Comparison of ENCODE assay signal across 11 cellular contexts in genomic region chr1:27427329-27427728, GRCh38. TPM values are rescaled to one million over a fixed set of nuclear protein-coding genes. Genes with fewer than 3 reads are reported as not detected.
DNase-seq lines count a peak whose midpoint lies in the region; ATAC-seq, FAIRE-seq and TF ChIP-seq lines count a peak whose summit lies in the region.
"Had no signal": no experiment of that assay in that cellular context is flagged by ENCODE, and none has a peak within 500 bp of the region (broad histone marks: within the 10 kb centered on the region; RNA-seq: fewer than 3 reads in every experiment).

No MANE protein-coding gene starts in this region.

- no peak for ATAC-seq in activated CD8-positive, alpha-beta T cell treated with anti-CD3 and anti-CD28 coated beads for 36 hours
- no peak for ATAC-seq in activated CD8-positive, alpha-beta T cell treated with anti-CD3 and anti-CD28 coated beads, Interleukin-2, amount 10 ng/mL, durations not matched to agents 7 days and 5 days
- peak; percentile 37 for ATAC-seq in GM12878
- ATAC-seq in mucosa of descending colon, result peak; percentile 17
- no peak for ATAC-seq in GM18517 (IDR thresholded peaks at IDR 0.05; ENCODE audit: unreplicated experiment)
- ATAC-seq: activated CD4-positive, CD25-positive, alpha-beta regulatory T cell treated with anti-CD3 and anti-CD28 coated beads, Interleukin-2, amount 50 U/mL, for 24 hours; foreskin keratinocyte had no signal

- in situ Hi-C loops in GM12878 (cut with MboI), result no loop called here

- 94% methylated on average over 2 of the region's 2 CpGs for WGBS in GM12878 (ENCODE audit: insufficient coverage, insufficient replicate concordance, low lambda C conversion rate, missing lambda C conversion rate)

- H4K20me1 ChIP-seq in GM12878 (ENCODE audit: control insufficient read depth, insufficient read depth), result no peaks in the 10 kb centered on the region

- peaks cover 37% of the 10 kb centered on the region for H3K36me3 Mint-ChIP-seq in activated CD8-positive, alpha-beta T cell treated with anti-CD3 and anti-CD28 coated beads for 36 hours (ENCODE audit: low read depth)
- H3K36me3 Mint-ChIP-seq in activated CD8-positive, alpha-beta T cell treated with anti-CD3 and anti-CD28 coated beads, Interleukin-2, amount 10 ng/mL, durations not matched to agents 7 days and 5 days (ENCODE audit: low read depth), result peaks cover 44% of the 10 kb centered on the region

- POLR2A ChIA-PET in activated CD8-positive, alpha-beta T cell treated with anti-CD3 and anti-CD28 coated beads for 36 hours (lab: Charles Lee), result interaction anchor here (1.6 kb wide), 1 partner anchor 57 kb away, joined by 8 read pairs; no protein-coding TSS in a partner anchor
- POLR2A ChIA-PET in activated CD8-positive, alpha-beta T cell treated with anti-CD3 and anti-CD28 coated beads, Interleukin-2, amount 10 ng/mL, durations not matched to agents 7 days and 5 days (lab: Charles Lee), result no interaction called here
- POLR2A ChIA-PET in GM12878 (lab: Charles Lee), result interaction anchor here (1.1 to 5.4 kb wide), 8 partner anchors 8 to 63 kb away, joined by 3 to 43 read pairs (median 4); partner anchors contain the start of gene WASF2

- no peak for TF ChIP-seq EP300 in GM12878 (IDR thresholded peaks at IDR 0.05; ENCODE audit: borderline replicate concordance in 1 of 2, control insufficient read depth in 1 of 2, low read depth in 2 of 2, low read length in 2 of 2)

- no peak overlapping the region for H2AFZ ChIP-seq in GM12878 (ENCODE audit: control insufficient read depth, low read depth, low read length)

- no TSS peak for BruUV-seq in GM12878 (replicated peaks; lab: Mats Ljungman, UMichigan)

- no peak overlapping the region for H3K4me3 ChIP-seq in GM12878
- H3K4me3 ChIP-seq in mucosa of descending colon, result no peak overlapping the region
- H3K4me3 ChIP-seq in tibial artery, result peak overlapping the region; percentile 45 to 51

- no peaks in the 10 kb centered on the region for H3K9me3 Mint-ChIP-seq in activated CD8-positive, alpha-beta T cell treated with anti-CD3 and anti-CD28 coated beads for 36 hours
- H3K9me3 Mint-ChIP-seq in activated CD8-positive, alpha-beta T cell treated with anti-CD3 and anti-CD28 coated beads, Interleukin-2, amount 10 ng/mL, durations not matched to agents 7 days and 5 days (ENCODE audit: insufficient read depth), result no peaks in the 10 kb centered on the region

- H3K36me3 ChIP-seq in GM12878 (ENCODE audit: control insufficient read depth in 2 of 2, insufficient read depth in 2 of 2, low read length in 1 of 2), result peaks cover 8 to 28% of the 10 kb centered on the region in 2 experiments
- no peaks in the 10 kb centered on the region for H3K36me3 ChIP-seq in mucosa of descending colon (ENCODE audit: low read depth)
- peaks cover 0 to 16% (median 7%) of the 10 kb centered on the region in 3 donors for H3K36me3 ChIP-seq in tibial artery

- intact Hi-C loops in activated CD8-positive, alpha-beta T cell treated with anti-CD3 and anti-CD28 coated beads for 36 hours (cut with micrococcal nuclease), result no loop called here
- intact Hi-C loops in GM12878 (cut with micrococcal nuclease; ENCODE audit: unreplicated experiment) (no loop called here), mucosa of descending colon (cut with DNase I, micrococcal nuclease) (no loop called here), tibial artery (cut with DNase I; ENCODE audit: low total_unique reads) (no loop called here)

- no peak overlapping the region for H3K4me3 Mint-ChIP-seq in activated CD8-positive, alpha-beta T cell treated with anti-CD3 and anti-CD28 coated beads for 36 hours
- H3K4me3 Mint-ChIP-seq in activated CD8-positive, alpha-beta T cell treated with anti-CD3 and anti-CD28 coated beads, Interleukin-2, amount 10 ng/mL, durations not matched to agents 7 days and 5 days, result no peak overlapping the region

- FAIRE-seq in GM12878 (lab: Jason Lieb, UNC), result no peak

- peaks cover 50% of the 10 kb centered on the region for H3K4me1 ChIP-seq in GM12878 (ENCODE audit: control insufficient read depth, insufficient read depth, low read length)
- peaks cover 21% of the 10 kb centered on the region for H3K4me1 ChIP-seq in mucosa of descending colon (ENCODE audit: low read depth)
- H3K4me1 ChIP-seq in tibial artery, result peaks cover 0 to 98% (median 66%) of the 10 kb centered on the region in 4 donors

- H3K79me2 ChIP-seq in GM12878 (ENCODE audit: control insufficient read depth, insufficient read depth, low read length), result peaks cover 65% of the 10 kb centered on the region

- no peak for DNase-seq in activated CD8-positive, alpha-beta T cell treated with anti-CD3 and anti-CD28 coated beads for 36 hours
- no peak for DNase-seq in activated CD8-positive, alpha-beta T cell treated with anti-CD3 and anti-CD28 coated beads, Interleukin-2, amount 10 ng/mL, durations not matched to agents 7 days and 5 days
- DNase-seq in GM12878 (ENCODE audit: low read depth, low spot score) (no peak), mucosa of descending colon (no peak), tibial artery (no peak), iPS-NIHi11 (ENCODE audit: low spot score) (no peak), activated gamma-delta T cell treated with Interleukin-2 at 50 U/mL for 16 hours (no peak)
- DNase-seq: foreskin keratinocyte, OCI-M1 had no signal

- no peak overlapping the region for H3K9ac ChIP-seq in GM12878 (ENCODE audit: control insufficient read depth, insufficient read depth, low read length)

- no peak for TF ChIP-seq POLR2A in GM12878 (IDR thresholded peaks at IDR 0.05; ENCODE audit: low read depth, low read length)

- H3K27me3 ChIP-seq in GM12878 (replicated peaks in 1 of 2; ENCODE audit: control insufficient read depth in 2 of 2, insufficient read depth in 2 of 2, low read length in 1 of 2) (no peaks in the 10 kb centered on the region), tibial artery (no peaks in the 10 kb centered on the region)
- H3K27me3 ChIP-seq: foreskin keratinocyte had no signal

- H3K27ac Mint-ChIP-seq in activated CD8-positive, alpha-beta T cell treated with anti-CD3 and anti-CD28 coated beads for 36 hours, result peak overlapping the region; percentile 70
- H3K27ac Mint-ChIP-seq in activated CD8-positive, alpha-beta T cell treated with anti-CD3 and anti-CD28 coated beads, Interleukin-2, amount 10 ng/mL, durations not matched to agents 7 days and 5 days, result no peak overlapping the region

- RAD21 ChIA-PET in GM12878 (lab: Charles Lee; ENCODE audit: unreplicated experiment), result interaction anchor here (1.0 to 6.3 kb wide), 4 partner anchors 10 to 130 kb away, joined by 4 to 47 read pairs (median 6); no protein-coding TSS in a partner anchor

- CTCF ChIA-PET in activated CD8-positive, alpha-beta T cell treated with anti-CD3 and anti-CD28 coated beads for 36 hours (lab: Charles Lee), result interaction anchor here (1.2 to 3.9 kb wide), 5 partner anchors 11 to 236 kb away, joined by 3 to 14 read pairs (median 4); no protein-coding TSS in a partner anchor
- CTCF ChIA-PET in activated CD8-positive, alpha-beta T cell treated with anti-CD3 and anti-CD28 coated beads, Interleukin-2, amount 10 ng/mL, durations not matched to agents 7 days and 5 days (lab: Charles Lee), result interaction anchor here (0.9 to 4.6 kb wide), 8 partner anchors 9 to 236 kb away, joined by 3 to 22 read pairs (median 5); no protein-coding TSS in a partner anchor
- CTCF ChIA-PET in GM12878 (lab: Yijun Ruan, JAX), result interaction anchor here (0.7 to 18.9 kb wide), 7 partner anchors 11 to 171 kb away, joined by 3 to 240 read pairs (median 3); no protein-coding TSS in a partner anchor

- H3K9me3 ChIP-seq in GM12878 (replicated peaks; ENCODE audit: control insufficient read depth, insufficient read depth, low read length) (no peaks in the 10 kb centered on the region), mucosa of descending colon (no peaks in the 10 kb centered on the region), tibial artery (no peaks in the 10 kb centered on the region)

- no peak for TF ChIP-seq RAD21 in GM12878 (IDR thresholded peaks at IDR 0.05; ENCODE audit: insufficient read depth, low read depth, low read length)

- peak overlapping the region; percentile 63 for H3K27ac ChIP-seq in GM12878 (ENCODE audit: control insufficient read depth, insufficient read depth)
- H3K27ac ChIP-seq in tibial artery, result peak overlapping the region; percentile 86 to 89
- H3K27ac ChIP-seq: foreskin keratinocyte had no signal

- H3K4me1 Mint-ChIP-seq in activated CD8-positive, alpha-beta T cell treated with anti-CD3 and anti-CD28 coated beads for 36 hours (ENCODE audit: low read depth), result peaks cover 75% of the 10 kb centered on the region
- H3K4me1 Mint-ChIP-seq in activated CD8-positive, alpha-beta T cell treated with anti-CD3 and anti-CD28 coated beads, Interleukin-2, amount 10 ng/mL, durations not matched to agents 7 days and 5 days (ENCODE audit: low read depth), result peaks cover 58% of the 10 kb centered on the region

- SMC1A ChIA-PET in GM12878 (lab: Charles Lee; ENCODE audit: uncharacterized antibody, unreplicated experiment), result interaction anchor here (1.6 to 22.2 kb wide), 8 partner anchors 7 to 81 kb away, joined by 3 to 470 read pairs (median 6); no protein-coding TSS in a partner anchor

- H3K4me2 ChIP-seq in GM12878 (ENCODE audit: control insufficient read depth, insufficient read depth), result peak overlapping the region; percentile 56; the same call in 1 of the 2 replicates

- no peak for TF ChIP-seq CTCF in activated CD8-positive, alpha-beta T cell treated with anti-CD3 and anti-CD28 coated beads for 36 hours (IDR thresholded peaks at IDR 0.05)
- TF ChIP-seq CTCF in GM12878 (IDR thresholded peaks at IDR 0.05 in 2 of 3, conservative IDR thresholded peaks at IDR 0.05 in 1 of 3; ENCODE audit: control insufficient read depth in 2 of 3, extremely low read depth in 1 of 3, insufficient read depth in 1 of 3, low read depth in 3 of 3, low read length in 3 of 3) (no peak), mucosa of descending colon (IDR thresholded peaks at IDR 0.05) (no peak), tibial artery (IDR thresholded peaks at IDR 0.05) (no peak)

- no peaks in the 10 kb centered on the region for H3K27me3 Mint-ChIP-seq in activated CD8-positive, alpha-beta T cell treated with anti-CD3 and anti-CD28 coated beads for 36 hours
- H3K27me3 Mint-ChIP-seq in activated CD8-positive, alpha-beta T cell treated with anti-CD3 and anti-CD28 coated beads, Interleukin-2, amount 10 ng/mL, durations not matched to agents 7 days and 5 days (ENCODE audit: low read depth), result no peaks in the 10 kb centered on the region

RNA-seq across cellular contexts. Expression of gene GPR3, which starts 34.9 kb away (rescaled TPM):
- total RNA-seq in activated CD8-positive, alpha-beta T cell treated with anti-CD3 and anti-CD28 coated beads for 36 hours, result 1 to 10 TPM; 1.1 to 1.7 TPM
- total RNA-seq in activated CD8-positive, alpha-beta T cell treated with anti-CD3 and anti-CD28 coated beads, Interleukin-2, amount 10 ng/mL, durations not matched to agents 7 days and 5 days, result under 1 TPM; 0.47 to 0.66 TPM
- 0.37 and 0.69 TPM in 2 replicates for total RNA-seq in GM12878 (2013; cell fraction: nucleolus; rRNA removed)
- 0.16 and 0.45 TPM in 2 replicates for total RNA-seq in GM12878 (2014; rRNA removed)
- total RNA-seq in GM12878 (2014; rRNA removed; fragmentation: Illumina TruSeq; extraction: Trizol), result 0.14 TPM in 1 of 2 replicates, not detected in the other
- total RNA-seq in GM12878 (2021), result 0.33 and 0.56 TPM in 2 replicates
- not detected for polyA plus RNA-seq in GM12878 (2011; ENCODE audit: low read depth)
- polyA plus RNA-seq in GM12878 (2011; rRNA removed), result 0.48 and 1.4 TPM in 2 replicates
- polyA plus RNA-seq in GM12878 (2011; cell fraction: cytosol; rRNA removed), result 2.5 TPM in 2 replicates
- 3.4 and 4.4 TPM in 2 replicates for polyA plus RNA-seq in GM12878 (2011; cell fraction: nucleus; rRNA removed)
- polyA plus RNA-seq in GM12878 (2012), result 0.27 and 0.37 TPM in 2 replicates
- 0.40 and 0.57 TPM in 2 replicates for polyA plus RNA-seq in GM12878 (2014; fragmentation: Illumina TruSeq; extraction: Trizol)
- not detected for polyA plus RNA-seq in GM12878 (2014; fragmentation: Nextera tagmentation; extraction: Ambion mirVana)
- polyA plus RNA-seq in GM12878 (2014; rRNA removed), result 0.44 and 0.63 TPM in 2 replicates
- under 1 TPM; 0.72 to 0.96 TPM for polyA plus RNA-seq in GM12878 (2016; fragmentation: Nextera tagmentation; extraction: Ambion mirVana)
- 1.8 and 1.9 TPM in 2 replicates for polyA minus RNA-seq in GM12878 (2011; rRNA and poly(A)+ RNA removed)
- 0.73 and 1.6 TPM in 2 replicates for polyA minus RNA-seq in GM12878 (2011; cell fraction: cytosol; rRNA and poly(A)+ RNA removed)
- polyA minus RNA-seq in GM12878 (2011; cell fraction: nucleus; rRNA and poly(A)+ RNA removed), result 1.5 and 2.7 TPM in 2 replicates
- total RNA-seq in mucosa of descending colon, result under 1 TPM in 1 of 3 donors, not detected in 2; 0.14 TPM

RNA-seq across cellular contexts. Expression of gene CD164L2, which starts 44.2 kb away (rescaled TPM):
- not detected for total RNA-seq in activated CD8-positive, alpha-beta T cell treated with anti-CD3 and anti-CD28 coated beads for 36 hours
- total RNA-seq in activated CD8-positive, alpha-beta T cell treated with anti-CD3 and anti-CD28 coated beads, Interleukin-2, amount 10 ng/mL, durations not matched to agents 7 days and 5 days, result not detected
- not detected in 2 replicates for total RNA-seq in GM12878 (2013; cell fraction: nucleolus; rRNA removed)
- not detected in 2 replicates for total RNA-seq in GM12878 (2014; rRNA removed)
- not detected in 2 replicates for total RNA-seq in GM12878 (2014; rRNA removed; fragmentation: Illumina TruSeq; extraction: Trizol)
- total RNA-seq in GM12878 (2021), result not detected in 2 replicates
- not detected for polyA plus RNA-seq in GM12878 (2011; ENCODE audit: low read depth)
- polyA plus RNA-seq in GM12878 (2011; rRNA removed), result not detected in 2 replicates
- not detected in 2 replicates for polyA plus RNA-seq in GM12878 (2011; cell fraction: cytosol; rRNA removed)
- not detected in 2 replicates for polyA plus RNA-seq in GM12878 (2011; cell fraction: nucleus; rRNA removed)
- 0.07 TPM in 1 of 2 replicates, not detected in the other for polyA plus RNA-seq in GM12878 (2012)
- polyA plus RNA-seq in GM12878 (2014; fragmentation: Illumina TruSeq; extraction: Trizol), result not detected in 2 replicates
- not detected for polyA plus RNA-seq in GM12878 (2014; fragmentation: Nextera tagmentation; extraction: Ambion mirVana)
- polyA plus RNA-seq in GM12878 (2014; rRNA removed), result not detected in 2 replicates
- polyA plus RNA-seq in GM12878 (2016; fragmentation: Nextera tagmentation; extraction: Ambion mirVana), result not detected
- not detected in 2 replicates for polyA minus RNA-seq in GM12878 (2011; rRNA and poly(A)+ RNA removed)
- polyA minus RNA-seq in GM12878 (2011; cell fraction: cytosol; rRNA and poly(A)+ RNA removed), result not detected in 2 replicates
- not detected in 2 replicates for polyA minus RNA-seq in GM12878 (2011; cell fraction: nucleus; rRNA and poly(A)+ RNA removed)
- 1 to 10 TPM in 1 of 3 donors, under 1 TPM in 2; 0.29 to 1.3 (median 0.51) TPM for total RNA-seq in mucosa of descending colon

RNA-seq across cellular contexts. Expression of gene FCN3, which starts 52.7 kb away (rescaled TPM):
- not detected for total RNA-seq in activated CD8-positive, alpha-beta T cell treated with anti-CD3 and anti-CD28 coated beads for 36 hours
- not detected for total RNA-seq in activated CD8-positive, alpha-beta T cell treated with anti-CD3 and anti-CD28 coated beads, Interleukin-2, amount 10 ng/mL, durations not matched to agents 7 days and 5 days
- total RNA-seq in GM12878 (2013; cell fraction: nucleolus; rRNA removed), result not detected in 2 replicates
- total RNA-seq in GM12878 (2014; rRNA removed) (not detected in 2 replicates), GM12878 (2014; rRNA removed; fragmentation: Illumina TruSeq; extraction: Trizol) (not detected in 2 replicates), GM12878 (2021) (0.28 and 0.32 TPM in 2 replicates), mucosa of descending colon (under 1 TPM in 2 of 3 donors, not detected in 1; 0.60 to 0.79 TPM)
- polyA plus RNA-seq in GM12878 (2011; ENCODE audit: low read depth), result not detected
- polyA plus RNA-seq in GM12878 (2011; rRNA removed) (not detected in 2 replicates), GM12878 (2014; fragmentation: Illumina TruSeq; extraction: Trizol) (not detected in 2 replicates), GM12878 (2014; fragmentation: Nextera tagmentation; extraction: Ambion mirVana) (not detected), GM12878 (2014; rRNA removed) (not detected in 2 replicates), GM12878 (2016; fragmentation: Nextera tagmentation; extraction: Ambion mirVana) (not detected)
- polyA plus RNA-seq in GM12878 (2011; cell fraction: cytosol; rRNA removed), result not detected in 2 replicates
- polyA plus RNA-seq in GM12878 (2011; cell fraction: nucleus; rRNA removed), result 0.12 TPM in 1 of 2 replicates, not detected in the other
- not detected in 2 replicates for polyA plus RNA-seq in GM12878 (2012)
- polyA minus RNA-seq in GM12878 (2011; rRNA and poly(A)+ RNA removed), result not detected in 2 replicates
- not detected in 2 replicates for polyA minus RNA-seq in GM12878 (2011; cell fraction: cytosol; rRNA and poly(A)+ RNA removed)
- not detected in 2 replicates for polyA minus RNA-seq in GM12878 (2011; cell fraction: nucleus; rRNA and poly(A)+ RNA removed)
- total RNA-seq: foreskin keratinocyte had no signal

Comparison
In these comparisons a context has a peak if more than half of its experiments do, and no peak if none do; other contexts are left out.
1. ATAC-seq: peak in GM12878 (single experiment) and mucosa of descending colon (single experiment); none in activated CD8-positive, alpha-beta T cell treated with anti-CD3 and anti-CD28 coated beads for 36 hours (single experiment), activated CD8-positive, alpha-beta T cell treated with anti-CD3 and anti-CD28 coated beads, Interleukin-2, amount 10 ng/mL, durations not matched to agents 7 days and 5 days (single experiment) and GM18517 (single experiment).
2. H3K4me3 ChIP-seq: peak in tibial artery (2 of 2); none in GM12878 (single experiment) and mucosa of descending colon (single experiment).